In genomic region chr21:32578107-32578691, GRCh38 we compare ENCODE assay signal across 8 cellular contexts. TPM values are rescaled to one million over a fixed set of nuclear protein-coding genes. Genes with fewer than 3 reads are reported as not detected.
A peak's percentile ranks its signal among the peaks of the same experiment; 100 is the strongest.
DNase-seq lines count a peak whose midpoint lies in the region; ATAC-seq and TF ChIP-seq lines count a peak whose summit lies in the region.
"Had no signal": no experiment of that assay in that cellular context is flagged by ENCODE, and none has a peak within 500 bp of the region (broad histone marks: within the 10 kb centered on the region; RNA-seq: fewer than 3 reads in every experiment).

No MANE protein-coding gene starts in this region.

- peak; percentile 50 to 78 (median 69); a peak in 5 of 6 replicates for TF ChIP-seq CTCF in HCT116 (IDR thresholded peaks at IDR 0.05 in 2 of 3, conservative IDR thresholded peaks at IDR 0.05 in 1 of 3; ENCODE audit: borderline replicate concordance in 1 of 3, insufficient read depth in 1 of 3, low read depth in 2 of 3, low read length in 2 of 3)

- no peak overlapping the region for H3K27ac ChIP-seq in HCT116 (ENCODE audit: low read depth, low read length)

- peaks cover 3% of the 10 kb centered on the region for H3K4me1 Mint-ChIP-seq in activated CD8-positive, alpha-beta T cell treated with anti-CD3 and anti-CD28 coated beads, Interleukin-2, amount 10 ng/mL, durations not matched to agents 7 days and 5 days (ENCODE audit: low read depth)

- RAD21 ChIA-PET in HCT116 (lab: Charles Lee; ENCODE audit: low non-redundant PET in 1 of 2, low total read pairs in 2 of 2, uncharacterized antibody in 2 of 2, unreplicated experiment in 2 of 2) = interaction anchor here (0.8 to 1.5 kb wide), 2 partner anchors 22 to 175 kb away, joined by 3 read pairs; no protein-coding TSS in a partner anchor

- peak; percentile 76 for TF ChIP-seq RAD21 in HCT116 (IDR thresholded peaks at IDR 0.05; ENCODE audit: low read depth)

- peak overlapping the region in 1 of 2 experiments; percentile 28; a peak in 2 of 4 replicates for H3K4me3 ChIP-seq in HCT116 (replicated peaks in 1 of 2; ENCODE audit: low read depth in 1 of 2, low read length in 2 of 2)

- H3K79me2 ChIP-seq in HCT116 (ENCODE audit: insufficient read depth, low read length) = no peaks in the 10 kb centered on the region

- no peaks in the 10 kb centered on the region for H3K9me2 ChIP-seq in HCT116 (ENCODE audit: insufficient read depth)

- H3K4me2 ChIP-seq in HCT116 (ENCODE audit: low read length) = peak overlapping the region; percentile 67

- H3K27me3 Mint-ChIP-seq in activated CD8-positive, alpha-beta T cell treated with anti-CD3 and anti-CD28 coated beads, Interleukin-2, amount 10 ng/mL, durations not matched to agents 7 days and 5 days (ENCODE audit: low read depth) = no peaks in the 10 kb centered on the region

- DNase-seq in Daoy (ENCODE audit: low read depth) (peak; percentile 53), HCT116 (ENCODE audit: low read depth, low spot score) (peak; percentile 18), left colon (peak in 1 of 2 donors; percentile 45), left ventricle myocardium superior (no peak), HuH-7.5 (ENCODE audit: low spot score) (no peak)
- DNase-seq in activated CD8-positive, alpha-beta T cell treated with anti-CD3 and anti-CD28 coated beads, Interleukin-2, amount 10 ng/mL, durations not matched to agents 7 days and 5 days = peak; percentile 45

- H3K9me3 ChIP-seq in HCT116 (ENCODE audit: control insufficient read depth in 1 of 2, insufficient read depth in 1 of 2, low read depth in 1 of 2, low read length in 2 of 2) = no peaks in the 10 kb centered on the region

- ATAC-seq in HCT116 (peak; percentile 99), left colon (peak; percentile 86), left ventricle myocardium superior (no peak), HG02642 (IDR thresholded peaks at IDR 0.05; ENCODE audit: poor library complexity, unreplicated experiment) (no peak)
- ATAC-seq in activated CD8-positive, alpha-beta T cell treated with anti-CD3 and anti-CD28 coated beads, Interleukin-2, amount 10 ng/mL, durations not matched to agents 7 days and 5 days = peak; percentile 63
- ATAC-seq: Right ventricle myocardium inferior had no signal

- no peaks in the 10 kb centered on the region for H3K36me3 ChIP-seq in HCT116 (ENCODE audit: control insufficient read depth in 1 of 2, insufficient read depth in 2 of 2, low read length in 2 of 2)

- no peaks in the 10 kb centered on the region for H3K9me3 Mint-ChIP-seq in activated CD8-positive, alpha-beta T cell treated with anti-CD3 and anti-CD28 coated beads, Interleukin-2, amount 10 ng/mL, durations not matched to agents 7 days and 5 days (ENCODE audit: insufficient read depth)

- no peak overlapping the region for H2AFZ ChIP-seq in HCT116 (ENCODE audit: low read depth, low read length, poor library complexity, severe bottlenecking)

- H4K20me1 ChIP-seq in HCT116 (ENCODE audit: insufficient read depth) = no peaks in the 10 kb centered on the region

- CTCF ChIA-PET in HCT116 (lab: Charles Lee) = interaction anchor here (0.5 to 2.1 kb wide), 9 partner anchors 9 to 712 kb away, joined by 3 to 15 read pairs (median 3); no protein-coding TSS in a partner anchor
- CTCF ChIA-PET in activated CD8-positive, alpha-beta T cell treated with anti-CD3 and anti-CD28 coated beads, Interleukin-2, amount 10 ng/mL, durations not matched to agents 7 days and 5 days (lab: Charles Lee) = interaction anchor here (1.6 to 2.3 kb wide), 4 partner anchors 9 to 175 kb away, joined by 3 to 11 read pairs (median 6); no protein-coding TSS in a partner anchor

- peaks cover 0 to 4% of the 10 kb centered on the region in 2 experiments; a peak in 1 of 4 replicates for H3K4me1 ChIP-seq in HCT116 (ENCODE audit: control insufficient read depth in 1 of 2, insufficient read depth in 2 of 2, low read length in 2 of 2)

- no peak overlapping the region for H3K27ac Mint-ChIP-seq in activated CD8-positive, alpha-beta T cell treated with anti-CD3 and anti-CD28 coated beads, Interleukin-2, amount 10 ng/mL, durations not matched to agents 7 days and 5 days

- no peak for TF ChIP-seq POLR2A in HCT116 (IDR thresholded peaks at IDR 0.05; ENCODE audit: borderline replicate concordance, extremely low read depth, insufficient read depth, insufficient read length)

- H3K9ac ChIP-seq in HCT116 (ENCODE audit: low read length) = no peak overlapping the region

- no TSS peak for BruUV-seq in HCT116 (replicated peaks; lab: Mats Ljungman, UMichigan)

- no peak overlapping the region for H3K4me3 Mint-ChIP-seq in activated CD8-positive, alpha-beta T cell treated with anti-CD3 and anti-CD28 coated beads, Interleukin-2, amount 10 ng/mL, durations not matched to agents 7 days and 5 days

- intact Hi-C loops in HCT116 (cut with micrococcal nuclease) = loop anchor here (1.0 kb wide), 2 partner anchors 164 to 175 kb away; no protein-coding TSS in a partner anchor
- intact Hi-C loops in left colon (cut with DNase I, micrococcal nuclease) = no loop called here
- intact Hi-C loops in left ventricle myocardium superior (cut with micrococcal nuclease) = no loop called here

- no peaks in the 10 kb centered on the region for H3K36me3 Mint-ChIP-seq in activated CD8-positive, alpha-beta T cell treated with anti-CD3 and anti-CD28 coated beads, Interleukin-2, amount 10 ng/mL, durations not matched to agents 7 days and 5 days (ENCODE audit: low read depth)

- POLR2A ChIA-PET in HCT116 (lab: Charles Lee) = no interaction called here
- POLR2A ChIA-PET in activated CD8-positive, alpha-beta T cell treated with anti-CD3 and anti-CD28 coated beads, Interleukin-2, amount 10 ng/mL, durations not matched to agents 7 days and 5 days (lab: Charles Lee) = no interaction called here

- peaks cover 11% of the 10 kb centered on the region; the same call in 1 of the 2 replicates for H3K27me3 ChIP-seq in HCT116 (ENCODE audit: insufficient read depth, low read length)

TF ChIP-seq in HCT116, 20 proteins besides CTCF, POLR2A, EP300 and RAD21:
- TF ChIP-seq ATF3 (IDR thresholded peaks at IDR 0.05) = no peak
- no peak for TF ChIP-seq ZFX (IDR thresholded peaks at IDR 0.05)

RNA-seq across cellular contexts. Expression of gene TCP10L, which starts 7.1 kb away (rescaled TPM):
- 2.9 TPM in 1 of 2 replicates, not detected in the other for total RNA-seq in Daoy (2014; rRNA removed; shearing (Covaris generic))
- total RNA-seq in HCT116 (2021; ENCODE audit: unreplicated experiment) = 0.07 TPM
- polyA plus RNA-seq in HCT116 (2012) = 0.22 TPM in 1 of 2 replicates, not detected in the other
- total RNA-seq in activated CD8-positive, alpha-beta T cell treated with anti-CD3 and anti-CD28 coated beads, Interleukin-2, amount 10 ng/mL, durations not matched to agents 7 days and 5 days = under 1 TPM; 0.42 to 0.68 TPM
- total RNA-seq in left colon = not detected
- 2.9 TPM for total RNA-seq in left ventricle myocardium superior

RNA-seq across cellular contexts. Expression of gene CFAP298, which starts 34.0 kb away (rescaled TPM):
- total RNA-seq in Daoy (2014; rRNA removed; shearing (Covaris generic)) = 90.3 and 113 TPM in 2 replicates
- total RNA-seq in HCT116 (2021; ENCODE audit: unreplicated experiment) = 58.2 TPM
- 38.9 and 41.3 TPM in 2 replicates for polyA plus RNA-seq in HCT116 (2012)
- total RNA-seq in activated CD8-positive, alpha-beta T cell treated with anti-CD3 and anti-CD28 coated beads, Interleukin-2, amount 10 ng/mL, durations not matched to agents 7 days and 5 days = 10 to 100 TPM; 36.7 to 38.2 TPM
- total RNA-seq in left colon = 10 to 100 TPM; 28.7 to 32.7 TPM
- total RNA-seq in left ventricle myocardium superior = 22.6 TPM

Comparison
In these comparisons a context has a peak if more than half of its experiments do, and no peak if none do; other contexts are left out.
1. DNase-seq: peak in Daoy (single experiment), HCT116 (single experiment) and activated CD8-positive, alpha-beta T cell treated with anti-CD3 and anti-CD28 coated beads, Interleukin-2, amount 10 ng/mL, durations not matched to agents 7 days and 5 days (single experiment); none in left ventricle myocardium superior (single experiment) and HuH-7.5 (single experiment).
2. ATAC-seq: peak in HCT116 (single experiment), activated CD8-positive, alpha-beta T cell treated with anti-CD3 and anti-CD28 coated beads, Interleukin-2, amount 10 ng/mL, durations not matched to agents 7 days and 5 days (single experiment) and left colon (single experiment); none in left ventricle myocardium superior (single experiment) and HG02642 (single experiment).